11 cellular contexts compared by ENCODE assay signal in genomic region chr6:3997144-3997770, GRCh38.
DNase-seq lines count a peak whose midpoint lies in the region; ATAC-seq and TF ChIP-seq lines count a peak whose summit lies in the region.
"Had no signal": no experiment of that assay in that cellular context is flagged by ENCODE, and none has a peak within 500 bp of the region (broad histone marks: within the 10 kb centered on the region; RNA-seq: fewer than 3 reads in every experiment).

No MANE protein-coding gene starts in this region.

- no peak overlapping the region for H2BK5ac ChIP-seq in neuronal stem cell (ENCODE audit: low read length)

- no peak overlapping the region for H2BK15ac ChIP-seq in neuronal stem cell (ENCODE audit: low read length)

- no peak overlapping the region for H3K23ac ChIP-seq in neuronal stem cell (ENCODE audit: low read depth, low read length, poor library complexity)

- DNase-seq in COLO829 (ENCODE audit: low spot score) (peak; percentile 92), T-helper 17 cell (no peak), fibroblast of lung (ENCODE audit: low read depth in 2 of 2) (peak; percentile 66 to 88), neuronal stem cell (ENCODE audit: low spot score) (no peak), NCI-H1417 (lab: John Stamatoyannopoulos, UW) (no peak), psoas muscle (no peak), iPS-NIHi7 (ENCODE audit: extremely low spot score) (no peak), Karpas-422 (no peak)
- DNase-seq: activated T-cell treated with anti-CD3 and anti-CD28 coated beads, Interleukin-2, amount 50 U/mL, for 24 hours; spleen had no signal

- H3K36me3 Mint-ChIP-seq in T-helper 17 cell (ENCODE audit: low read depth) = no peaks in the 10 kb centered on the region
- H3K36me3 Mint-ChIP-seq: stimulated activated effector memory CD8-positive, alpha-beta T cell treated with anti-CD3 and anti-CD28 coated beads, Interleukin-12 subunit alpha, Interleukin-12 subunit beta, amount 100 ng/mL, for 72 hours had no signal

- H3K9me2 ChIP-seq in Karpas-422 (replicated peaks; ENCODE audit: insufficient read depth, low read length) = no peaks in the 10 kb centered on the region

- no peak overlapping the region for H2AK5ac ChIP-seq in neuronal stem cell (ENCODE audit: low read depth, low read length)

- no peak overlapping the region for H3K18ac ChIP-seq in neuronal stem cell (ENCODE audit: low read length)

- H3K4ac ChIP-seq in neuronal stem cell (ENCODE audit: low read length) = no peak overlapping the region

- no CpG with 5 or more reads among the region's 3 CpGs for WGBS in neuronal stem cell (ENCODE audit: extremely low coverage in 2 of 2, insufficient read length in 2 of 2, insufficient replicate concordance in 1 of 2), 2 donors
- WGBS in psoas muscle, 3 donors = 38 to 46% (median 43%) methylated on average over 3 of the region's 3 CpGs

- no peaks in the 10 kb centered on the region for H3K79me2 ChIP-seq in fibroblast of lung (ENCODE audit: control insufficient read depth, insufficient read depth, low read length)
- no peaks in the 10 kb centered on the region; the same call in 1 of the 2 replicates for H3K79me2 ChIP-seq in Karpas-422 (ENCODE audit: low read length)

- no peak overlapping the region for H2BK120ac ChIP-seq in neuronal stem cell (ENCODE audit: low read depth, low read length)

- H3K4me2 ChIP-seq in fibroblast of lung (ENCODE audit: extremely low read depth, insufficient read depth, low read length) = peak overlapping the region; percentile 5
- no peak overlapping the region for H3K4me2 ChIP-seq in neuronal stem cell (ENCODE audit: insufficient read depth, low read length, poor library complexity, severe bottlenecking)
- no peak overlapping the region for H3K4me2 ChIP-seq in Karpas-422 (ENCODE audit: low read depth, low read length, poor library complexity, severe bottlenecking)

- H3K9ac ChIP-seq in fibroblast of lung (ENCODE audit: insufficient read depth, low read length) (no peak overlapping the region), neuronal stem cell (ENCODE audit: low read depth, low read length, poor library complexity) (no peak overlapping the region), Karpas-422 (ENCODE audit: low read length) (no peak overlapping the region)

- no peak overlapping the region for H4K8ac ChIP-seq in neuronal stem cell (ENCODE audit: low read depth, low read length)

- TF ChIP-seq CTCF in fibroblast of lung (conservative IDR thresholded peaks at IDR 0.05 in 1 of 2, IDR thresholded peaks at IDR 0.05 in 1 of 2; ENCODE audit: low read depth in 1 of 2, low read length in 2 of 2) (no peak), psoas muscle (IDR thresholded peaks at IDR 0.05) (no peak)

- ATAC-seq in T-helper 17 cell = no peak
- no peak for ATAC-seq in psoas muscle
- ATAC-seq: stimulated activated effector memory CD8-positive, alpha-beta T cell treated with anti-CD3 and anti-CD28 coated beads, Interleukin-12 subunit alpha, Interleukin-12 subunit beta, amount 100 ng/mL, for 72 hours had no signal

- intact Hi-C loops in psoas muscle (cut with DNase I) = loop anchor here (10.0 kb wide), 2 partner anchors 142 to 722 kb away; no protein-coding TSS in a partner anchor

- H3K9me3 ChIP-seq in T-helper 17 cell (ENCODE audit: control insufficient read depth, low read length, poor library complexity, severe bottlenecking) (no peaks in the 10 kb centered on the region), fibroblast of lung (ENCODE audit: control insufficient read depth, insufficient read depth, low read depth, low read length) (no peaks in the 10 kb centered on the region), neuronal stem cell (replicated peaks in 1 of 2; ENCODE audit: control insufficient read depth in 2 of 2, insufficient read depth in 1 of 2, low read depth in 1 of 2, low read length in 2 of 2) (no peaks in the 10 kb centered on the region), psoas muscle (no peaks in the 10 kb centered on the region), Karpas-422 (ENCODE audit: low read length) (no peaks in the 10 kb centered on the region)
- H3K9me3 ChIP-seq: spleen had no signal

- H3K79me1 ChIP-seq in neuronal stem cell (ENCODE audit: low read depth, low read length) = peaks cover 2% of the 10 kb centered on the region

- H3K27ac Mint-ChIP-seq in T-helper 17 cell = peak overlapping the region; percentile 66
- H3K27ac Mint-ChIP-seq: activated T-cell treated with anti-CD3 and anti-CD28 coated beads, Interleukin-2, amount 50 U/mL, for 24 hours; stimulated activated effector memory CD8-positive, alpha-beta T cell treated with anti-CD3 and anti-CD28 coated beads, Interleukin-12 subunit alpha, Interleukin-12 subunit beta, amount 100 ng/mL, for 72 hours had no signal

- no peaks in the 10 kb centered on the region for H3K27me3 Mint-ChIP-seq in T-helper 17 cell
- H3K27me3 Mint-ChIP-seq: activated T-cell treated with anti-CD3 and anti-CD28 coated beads, Interleukin-2, amount 50 U/mL, for 24 hours had no signal

- H3K4me3 ChIP-seq in fibroblast of lung (replicated peaks in 1 of 4; ENCODE audit: control extremely low read depth in 1 of 4, insufficient read depth in 1 of 4, low read depth in 3 of 4, low read length in 4 of 4) = peak overlapping the region in 2 of 4 experiments; percentile 23 to 27
- no peak overlapping the region for H3K4me3 ChIP-seq in neuronal stem cell (ENCODE audit: low read length in 2 of 2)
- no peak overlapping the region for H3K4me3 ChIP-seq in psoas muscle
- no peak overlapping the region for H3K4me3 ChIP-seq in Karpas-422 (ENCODE audit: low read length)
- H3K4me3 ChIP-seq: spleen had no signal

- H3K4me3 Mint-ChIP-seq in T-helper 17 cell = no peak overlapping the region
- H3K4me3 Mint-ChIP-seq: activated T-cell treated with anti-CD3 and anti-CD28 coated beads, Interleukin-2, amount 50 U/mL, for 24 hours; stimulated activated effector memory CD8-positive, alpha-beta T cell treated with anti-CD3 and anti-CD28 coated beads, Interleukin-12 subunit alpha, Interleukin-12 subunit beta, amount 100 ng/mL, for 72 hours had no signal

- no peak overlapping the region for H3K27ac ChIP-seq in fibroblast of lung (ENCODE audit: insufficient read depth, low read length)
- peak overlapping the region; percentile 41 for H3K27ac ChIP-seq in neuronal stem cell (replicated peaks; ENCODE audit: low read length)
- no peak overlapping the region for H3K27ac ChIP-seq in psoas muscle
- no peak overlapping the region for H3K27ac ChIP-seq in Karpas-422 (ENCODE audit: low read length)
- H3K27ac ChIP-seq: spleen had no signal

- no peak overlapping the region for H2AFZ ChIP-seq in fibroblast of lung (ENCODE audit: low read length)
- H2AFZ ChIP-seq in neuronal stem cell (ENCODE audit: low read length) = no peak overlapping the region
- no peak overlapping the region for H2AFZ ChIP-seq in Karpas-422 (ENCODE audit: low read length)

- no peak overlapping the region for H3K14ac ChIP-seq in neuronal stem cell (ENCODE audit: low read length)

- no peak overlapping the region for H2BK12ac ChIP-seq in neuronal stem cell (ENCODE audit: low read length)

- no peak overlapping the region for H4K91ac ChIP-seq in neuronal stem cell (ENCODE audit: low read depth, low read length, poor library complexity)

- H4K20me1 ChIP-seq in fibroblast of lung (ENCODE audit: control insufficient read depth, extremely low read depth, insufficient read depth, low read length) = no peaks in the 10 kb centered on the region
- H4K20me1 ChIP-seq in Karpas-422 (ENCODE audit: insufficient read depth, low read depth, low read length) = peaks cover 48% of the 10 kb centered on the region

- peaks cover 18% of the 10 kb centered on the region for H3K4me1 Mint-ChIP-seq in T-helper 17 cell

- H3K27me3 ChIP-seq in fibroblast of lung (ENCODE audit: control insufficient read depth, insufficient read depth, low read length) (no peaks in the 10 kb centered on the region), neuronal stem cell (ENCODE audit: control insufficient read depth in 3 of 3, insufficient read depth in 3 of 3, low read depth in 1 of 3, low read length in 3 of 3) (no peaks in the 10 kb centered on the region), psoas muscle (ENCODE audit: insufficient read depth in 3 of 3, low read length in 2 of 3) (no peaks in the 10 kb centered on the region), Karpas-422 (ENCODE audit: low read length) (no peaks in the 10 kb centered on the region)
- H3K27me3 ChIP-seq: spleen had no signal

- H3K36me3 ChIP-seq in fibroblast of lung (ENCODE audit: control insufficient read depth, insufficient read depth, low read length) = no peaks in the 10 kb centered on the region
- H3K36me3 ChIP-seq in neuronal stem cell (replicated peaks in 1 of 2; ENCODE audit: control insufficient read depth in 2 of 2, insufficient read depth in 2 of 2, low read length in 2 of 2) = no peaks in the 10 kb centered on the region
- no peaks in the 10 kb centered on the region for H3K36me3 ChIP-seq in psoas muscle (ENCODE audit: insufficient read depth in 1 of 2, low read depth in 1 of 2)
- no peaks in the 10 kb centered on the region for H3K36me3 ChIP-seq in Karpas-422 (ENCODE audit: insufficient read depth, low read length)
- H3K36me3 ChIP-seq: spleen had no signal

- H3K4me1 ChIP-seq in fibroblast of lung (ENCODE audit: control insufficient read depth, extremely low read depth, insufficient read depth, low read length) = no peaks in the 10 kb centered on the region
- peaks cover 1 to 15% of the 10 kb centered on the region in 2 donors for H3K4me1 ChIP-seq in neuronal stem cell (ENCODE audit: control insufficient read depth in 2 of 2, insufficient read depth in 1 of 2, low read depth in 1 of 2, low read length in 2 of 2)
- peaks cover 8% of the 10 kb centered on the region for H3K4me1 ChIP-seq in psoas muscle
- no peaks in the 10 kb centered on the region for H3K4me1 ChIP-seq in Karpas-422 (ENCODE audit: low read length)

Comparison
In these comparisons a context has a peak if more than half of its experiments do, and no peak if none do; other contexts are left out.
1. DNase-seq: peak in COLO829 (single experiment) and fibroblast of lung (2 of 2); none in T-helper 17 cell (0 of 3), neuronal stem cell (single experiment), NCI-H1417 (0 of 3), psoas muscle (0 of 2), iPS-NIHi7 (single experiment) and Karpas-422 (single experiment).